In the genomic region with DNA sequence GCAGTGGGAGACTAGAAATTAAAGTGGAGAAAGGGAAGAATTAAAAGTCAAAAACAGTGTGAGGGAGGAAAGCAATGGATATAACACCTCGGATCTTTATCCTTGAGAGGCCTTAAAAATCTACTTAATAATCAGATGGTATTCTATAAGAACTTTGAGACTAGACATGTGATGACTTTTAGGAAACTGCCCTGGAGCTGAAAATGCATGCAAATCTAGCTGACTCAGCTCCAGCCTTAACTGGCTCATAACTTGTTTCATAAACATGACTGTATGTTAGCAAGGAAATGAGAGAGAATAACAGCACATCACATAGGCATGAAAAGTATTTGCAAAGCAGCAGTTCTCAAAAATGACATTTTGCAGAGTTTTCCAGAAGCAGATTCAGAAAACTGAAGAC, we compare ENCODE assay signal across 23 cellular contexts. TPM values are rescaled to one million over a fixed set of nuclear protein-coding genes. Genes with fewer than 3 reads are reported as not detected.
"Had no signal": no experiment of that assay in that cellular context is flagged by ENCODE, and none has a peak within 500 bp of the region (broad histone marks: within the 10 kb centered on the region; RNA-seq: fewer than 3 reads in every experiment).

No MANE protein-coding gene starts in this region.

RNA-seq across cellular contexts. Expression of gene PSG11, which starts 38.1 kb away (rescaled TPM):
- total RNA-seq: activated CD4-positive, alpha-beta memory T cell treated with anti-CD3 and anti-CD28 coated beads for 36 hours; activated CD4-positive, alpha-beta T cell treated with anti-CD3 and anti-CD28 coated beads for 36 hours; activated CD4-positive, alpha-beta T cell treated with anti-CD3 and anti-CD28 coated beads, Interleukin-2, amount 10 ng/mL, durations not matched to agents 24 days and 14 days; activated CD8-positive, alpha-beta memory T cell treated with anti-CD3 and anti-CD28 coated beads for 36 hours; activated CD8-positive, alpha-beta memory T cell treated with anti-CD3 and anti-CD28 coated beads, Interleukin-2, amount 10 ng/mL, durations not matched to agents 7 days and 5 days; activated CD8-positive, alpha-beta T cell treated with anti-CD3 and anti-CD28 coated beads, Interleukin-2, amount 10 ng/mL, durations not matched to agents 7 days and 5 days; activated naive CD4-positive, alpha-beta T cell treated with anti-CD3 and anti-CD28 coated beads for 36 hours; activated naive CD8-positive, alpha-beta T cell treated with anti-CD3 and anti-CD28 coated beads for 36 hours; activated T-helper 1 cell treated with anti-CD3 and anti-CD28 coated beads, Interleukin-12 subunit alpha, Interleukin-12 subunit beta, Interleukin-2, Interleukin-4 antibody, amounts not matched to agents 30 ng/mL and 10 ng/mL and 1 ng/mL, durations not matched to agents 14 hours and 24 hours and 36 hours; activated T-helper 2 cell treated with anti-CD3 and anti-CD28 coated beads, Interferon-gamma antibody, Interleukin-2, Interleukin-4, amounts not matched to agents 10 μg/mL and 5 μg/mL and 100 μg/mL, durations not matched to agents 14 hours and 24 hours and 36 hours; adrenal gland; aorta; breast epithelium; cardiac septum; cerebellum; dorsolateral prefrontal cortex; endodermal cell; gastroesophageal sphincter; glomerular endothelial cell; heart right ventricle; hepatocyte; T-helper 1 cell treated with Interleukin-12 subunit alpha and Interleukin-12 subunit beta and Interleukin-4 antibody, amounts not matched to agents 30 ng/mL and 1 ng/mL, for 36 hours had no signal
- polyA plus RNA-seq: adrenal gland, aorta, esophagus, heart right ventricle, hepatocyte had no signal

RNA-seq across cellular contexts. Expression of gene PSG7, which starts 51.2 kb away (rescaled TPM):
- total RNA-seq: activated CD4-positive, alpha-beta memory T cell treated with anti-CD3 and anti-CD28 coated beads for 36 hours; activated CD4-positive, alpha-beta T cell treated with anti-CD3 and anti-CD28 coated beads for 36 hours; activated CD4-positive, alpha-beta T cell treated with anti-CD3 and anti-CD28 coated beads, Interleukin-2, amount 10 ng/mL, durations not matched to agents 24 days and 14 days; activated CD8-positive, alpha-beta memory T cell treated with anti-CD3 and anti-CD28 coated beads for 36 hours; activated CD8-positive, alpha-beta memory T cell treated with anti-CD3 and anti-CD28 coated beads, Interleukin-2, amount 10 ng/mL, durations not matched to agents 7 days and 5 days; activated CD8-positive, alpha-beta T cell treated with anti-CD3 and anti-CD28 coated beads, Interleukin-2, amount 10 ng/mL, durations not matched to agents 7 days and 5 days; activated naive CD4-positive, alpha-beta T cell treated with anti-CD3 and anti-CD28 coated beads for 36 hours; activated naive CD8-positive, alpha-beta T cell treated with anti-CD3 and anti-CD28 coated beads for 36 hours; activated T-helper 1 cell treated with anti-CD3 and anti-CD28 coated beads, Interleukin-12 subunit alpha, Interleukin-12 subunit beta, Interleukin-2, Interleukin-4 antibody, amounts not matched to agents 30 ng/mL and 10 ng/mL and 1 ng/mL, durations not matched to agents 14 hours and 24 hours and 36 hours; activated T-helper 2 cell treated with anti-CD3 and anti-CD28 coated beads, Interferon-gamma antibody, Interleukin-2, Interleukin-4, amounts not matched to agents 10 μg/mL and 5 μg/mL and 100 μg/mL, durations not matched to agents 14 hours and 24 hours and 36 hours; adrenal gland; aorta; breast epithelium; cardiac septum; cerebellum; dorsolateral prefrontal cortex; endodermal cell; glomerular endothelial cell; heart right ventricle; hepatocyte; T-helper 1 cell treated with Interleukin-12 subunit alpha and Interleukin-12 subunit beta and Interleukin-4 antibody, amounts not matched to agents 30 ng/mL and 1 ng/mL, for 36 hours had no signal
- polyA plus RNA-seq: adrenal gland, aorta, esophagus, heart right ventricle, hepatocyte had no signal
